ENCODE assay signal across 10 cellular contexts in the genomic region with DNA sequence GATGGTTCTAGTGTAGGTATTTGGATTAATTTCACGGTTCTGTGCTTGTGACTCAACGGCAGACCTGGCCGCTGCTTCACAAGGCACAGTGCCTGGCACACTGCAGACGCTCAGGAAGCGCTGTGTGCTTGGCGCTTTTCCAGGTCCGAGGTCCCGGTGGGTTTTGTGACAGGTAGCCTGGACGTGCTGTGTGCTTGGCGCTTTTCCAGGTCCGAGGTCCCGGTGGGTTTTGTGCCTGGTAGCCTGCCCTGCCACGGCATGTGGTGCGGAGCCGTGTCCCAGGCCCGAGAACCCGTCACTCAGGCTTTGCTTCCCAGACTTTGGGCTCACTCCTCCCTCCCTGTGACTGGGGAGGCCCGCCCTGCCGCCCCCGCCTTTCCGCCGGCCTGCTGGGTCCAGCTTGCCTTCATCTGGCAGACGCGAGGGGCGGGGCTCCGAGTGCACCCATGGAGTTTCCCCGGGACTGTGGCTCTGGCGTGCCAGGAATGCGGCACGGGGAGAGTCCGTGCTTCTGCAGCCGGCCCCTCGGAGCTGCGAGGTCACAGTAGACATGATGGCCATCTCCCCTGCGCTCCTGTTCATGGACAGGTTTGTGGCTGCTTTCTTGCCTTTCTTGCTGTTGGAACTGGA. TPM values are rescaled to one million over a fixed set of nuclear protein-coding genes. Genes with fewer than 3 reads are reported as not detected.
A peak's percentile ranks its signal among the peaks of the same experiment; 100 is the strongest.
DNase-seq lines count a peak whose midpoint lies in the region; ATAC-seq and TF ChIP-seq lines count a peak whose summit lies in the region.
"Had no signal": no experiment of that assay in that cellular context is flagged by ENCODE, and none has a peak within 500 bp of the region (broad histone marks: within the 10 kb centered on the region; RNA-seq: fewer than 3 reads in every experiment).

No MANE protein-coding gene starts in this region.

- H3K9me3 Mint-ChIP-seq in nephron, result no peaks in the 10 kb centered on the region
- H3K9me3 Mint-ChIP-seq in CD4-positive, alpha-beta T cell, result no peaks in the 10 kb centered on the region

- peaks cover 4% of the 10 kb centered on the region for H3K36me3 Mint-ChIP-seq in nephron (ENCODE audit: low read depth)
- peaks cover 6% of the 10 kb centered on the region for H3K36me3 Mint-ChIP-seq in CD4-positive, alpha-beta T cell (ENCODE audit: low read depth)

- no peaks in the 10 kb centered on the region for H3K27me3 Mint-ChIP-seq in nephron (ENCODE audit: low read depth)
- no peaks in the 10 kb centered on the region for H3K27me3 Mint-ChIP-seq in CD4-positive, alpha-beta T cell

- no peaks in the 10 kb centered on the region for H3K9me2 ChIP-seq in PC-9 (ENCODE audit: insufficient read depth)

- peaks cover 21% of the 10 kb centered on the region for H3F3A ChIP-seq in PC-9 (ENCODE audit: insufficient read depth, low read depth)

- TF ChIP-seq CTCF in PC-9 (conservative IDR thresholded peaks at IDR 0.05), result no peak
- no peak for TF ChIP-seq CTCF in fibroblast of lung (conservative IDR thresholded peaks at IDR 0.05 in 1 of 2, IDR thresholded peaks at IDR 0.05 in 1 of 2; ENCODE audit: low read depth in 1 of 2, low read length in 2 of 2)
- no peak for TF ChIP-seq CTCF in nephron (IDR thresholded peaks at IDR 0.05; ENCODE audit: unreplicated experiment in 3 of 3)
- no peak for TF ChIP-seq CTCF in CD4-positive, alpha-beta T cell (IDR thresholded peaks at IDR 0.05)

- ATAC-seq in GM21576 (IDR thresholded peaks at IDR 0.05; ENCODE audit: unreplicated experiment), result no peak
- ATAC-seq in CD4-positive, alpha-beta T cell (ENCODE audit: poor library complexity), result no peak

- DNase-seq in PC-9 (peak in 1 of 2 experiments; percentile 77), fibroblast of lung (ENCODE audit: low read depth in 2 of 2) (peak; percentile 66 to 81), mesenteric fat pad (ENCODE audit: low spot score) (no peak), NCI-H1436 treated with DMSO at 0.1 percent for 48 hours (lab: John Stamatoyannopoulos, UW) (no peak)
- DNase-seq in CD4-positive, alpha-beta T cell, result no peak
- DNase-seq: activated CD8-positive, alpha-beta memory T cell treated with anti-CD3 and anti-CD28 coated beads, Interleukin-2, amount 50 U/mL, for 48 hours; NCI-H510A had no signal

- H2AFZ ChIP-seq in ACC112 (ENCODE audit: low read length, unreplicated experiment) (peak overlapping the region; percentile 100), PC-9 (no peak overlapping the region), fibroblast of lung (ENCODE audit: low read length) (peak overlapping the region; percentile 48)

- H3K9ac ChIP-seq in fibroblast of lung (ENCODE audit: insufficient read depth, low read length), result no peak overlapping the region

- H3K4me1 ChIP-seq in ACC112 (ENCODE audit: control insufficient read depth, insufficient read depth, low read length, unreplicated experiment) (peaks cover 8% of the 10 kb centered on the region), PC-9 (replicated peaks; ENCODE audit: insufficient read depth) (peaks cover 28% of the 10 kb centered on the region), fibroblast of lung (ENCODE audit: control insufficient read depth, extremely low read depth, insufficient read depth, low read length) (peaks cover 3% of the 10 kb centered on the region)

- H3K4me3 ChIP-seq in ACC112 (ENCODE audit: low read depth, low read length), result peak overlapping the region; percentile 73
- H3K4me3 ChIP-seq in PC-9, result no peak overlapping the region
- H3K4me3 ChIP-seq in fibroblast of lung (replicated peaks in 1 of 4; ENCODE audit: control extremely low read depth in 1 of 4, insufficient read depth in 1 of 4, low read depth in 3 of 4, low read length in 4 of 4), result peak overlapping the region in 2 of 4 experiments; percentile 22 to 47

- peak overlapping the region; percentile 93 for H3K4me2 ChIP-seq in PC-9
- H3K4me2 ChIP-seq in fibroblast of lung (ENCODE audit: extremely low read depth, insufficient read depth, low read length), result peak overlapping the region; percentile 58

- no peaks in the 10 kb centered on the region for H3K36me3 ChIP-seq in ACC112 (ENCODE audit: insufficient read depth, low read length)
- H3K36me3 ChIP-seq in PC-9 (ENCODE audit: low read depth), result no peaks in the 10 kb centered on the region
- no peaks in the 10 kb centered on the region for H3K36me3 ChIP-seq in fibroblast of lung (ENCODE audit: control insufficient read depth, insufficient read depth, low read length)

- POLR2A ChIA-PET in PC-9 (lab: Charles Lee; ENCODE audit: unreplicated experiment), result interaction anchor here (0.6 to 1.0 kb wide), 2 partner anchors 45 to 76 kb away, joined by 5 to 6 read pairs; partner anchors contain the start of gene TBC1D14
- POLR2A ChIA-PET in CD4-positive, alpha-beta T cell (lab: Charles Lee), result no interaction called here

- peaks cover 22% of the 10 kb centered on the region for H3K4me1 Mint-ChIP-seq in nephron
- peaks cover 43% of the 10 kb centered on the region for H3K4me1 Mint-ChIP-seq in CD4-positive, alpha-beta T cell (ENCODE audit: low read depth)

- H3K27me3 ChIP-seq in ACC112 (ENCODE audit: insufficient read depth, low read length), result no peaks in the 10 kb centered on the region
- H3K27me3 ChIP-seq in PC-9 (ENCODE audit: insufficient read depth, low read depth), result no peaks in the 10 kb centered on the region
- no peaks in the 10 kb centered on the region for H3K27me3 ChIP-seq in fibroblast of lung (ENCODE audit: control insufficient read depth, insufficient read depth, low read length)
- H3K27me3 ChIP-seq in CD4-positive, alpha-beta T cell (ENCODE audit: control insufficient read depth, insufficient read depth, low read length), result no peaks in the 10 kb centered on the region

- peak overlapping the region in 1 of 3 experiments; percentile 47 for H3K4me3 Mint-ChIP-seq in nephron
- no peak overlapping the region for H3K4me3 Mint-ChIP-seq in CD4-positive, alpha-beta T cell

- H4K20me1 ChIP-seq in PC-9 (ENCODE audit: insufficient read depth), result peaks cover 4% of the 10 kb centered on the region
- H4K20me1 ChIP-seq in fibroblast of lung (ENCODE audit: control insufficient read depth, extremely low read depth, insufficient read depth, low read length), result no peaks in the 10 kb centered on the region

- H3K27ac ChIP-seq in ACC112 (ENCODE audit: low read depth, low read length) (no peak overlapping the region), PC-9 (peak overlapping the region; percentile 95), fibroblast of lung (ENCODE audit: insufficient read depth, low read length) (no peak overlapping the region)
- no peak overlapping the region for H3K27ac ChIP-seq in CD4-positive, alpha-beta T cell (ENCODE audit: low read depth, low read length)

- H3K9me3 ChIP-seq in PC-9 (ENCODE audit: insufficient read depth, low read depth), result no peaks in the 10 kb centered on the region
- H3K9me3 ChIP-seq in fibroblast of lung (ENCODE audit: control insufficient read depth, insufficient read depth, low read depth, low read length), result no peaks in the 10 kb centered on the region
- no peaks in the 10 kb centered on the region for H3K9me3 ChIP-seq in CD4-positive, alpha-beta T cell (ENCODE audit: control insufficient read depth, low read length)

- no TSS peak for BruUV-seq in PC-9 (replicated peaks; lab: Mats Ljungman, UMichigan)

- CTCF ChIA-PET in PC-9 (lab: Charles Lee), result interaction anchor here (0.5 to 0.6 kb wide), 2 partner anchors 37 to 45 kb away, joined by 3 to 4 read pairs; partner anchors contain the start of gene TBC1D14
- CTCF ChIA-PET in CD4-positive, alpha-beta T cell (lab: Charles Lee), result no interaction called here

- intact Hi-C loops in PC-9 (cut with micrococcal nuclease; ENCODE audit: unreplicated experiment), result loop anchor here (2.0 kb wide), 1 partner anchor 45 kb away; the partner anchor contains the start of gene TBC1D14
- intact Hi-C loops in CD4-positive, alpha-beta T cell (cut with DNase I, micrococcal nuclease), result no loop called here

- H3K27ac Mint-ChIP-seq in nephron, result peak overlapping the region; percentile 26 to 73 (median 44)
- H3K27ac Mint-ChIP-seq in CD4-positive, alpha-beta T cell, result no peak overlapping the region

- H3K79me2 ChIP-seq in ACC112 (ENCODE audit: control insufficient read depth, insufficient read depth, low read length, unreplicated experiment) (peaks cover 2% of the 10 kb centered on the region), PC-9 (ENCODE audit: low read depth) (peaks cover 44% of the 10 kb centered on the region), fibroblast of lung (ENCODE audit: control insufficient read depth, insufficient read depth, low read length) (no peaks in the 10 kb centered on the region)

RNA-seq across cellular contexts. Expression of gene TBC1D14, which starts 44.2 kb away (rescaled TPM):
- total RNA-seq in PC-9 (2021) (41.6 and 46.2 TPM in 2 replicates), fibroblast of lung (37.7 and 38.5 TPM in 2 replicates), mesenteric fat pad (54.3 TPM)
- 26.9 and 27.7 TPM in 2 replicates for polyA plus RNA-seq in fibroblast of lung
- polyA plus RNA-seq in fibroblast of lung (2012), result 20.2 and 21.8 TPM in 2 replicates
- 32.5 and 45.1 TPM in 2 replicates for polyA minus RNA-seq in fibroblast of lung (ENCODE audit: low replicate concordance)
- total RNA-seq in CD4-positive, alpha-beta T cell, result 10 to 100 TPM; 31.2 to 34.1 TPM

Comparison
In these comparisons a context has a peak if more than half of its experiments do, and no peak if none do; other contexts are left out.
1. DNase-seq: peak in fibroblast of lung (2 of 2); none in mesenteric fat pad (single experiment), NCI-H1436 treated with DMSO at 0.1 percent for 48 hours (single experiment) and CD4-positive, alpha-beta T cell (0 of 10).